In the genomic region with DNA sequence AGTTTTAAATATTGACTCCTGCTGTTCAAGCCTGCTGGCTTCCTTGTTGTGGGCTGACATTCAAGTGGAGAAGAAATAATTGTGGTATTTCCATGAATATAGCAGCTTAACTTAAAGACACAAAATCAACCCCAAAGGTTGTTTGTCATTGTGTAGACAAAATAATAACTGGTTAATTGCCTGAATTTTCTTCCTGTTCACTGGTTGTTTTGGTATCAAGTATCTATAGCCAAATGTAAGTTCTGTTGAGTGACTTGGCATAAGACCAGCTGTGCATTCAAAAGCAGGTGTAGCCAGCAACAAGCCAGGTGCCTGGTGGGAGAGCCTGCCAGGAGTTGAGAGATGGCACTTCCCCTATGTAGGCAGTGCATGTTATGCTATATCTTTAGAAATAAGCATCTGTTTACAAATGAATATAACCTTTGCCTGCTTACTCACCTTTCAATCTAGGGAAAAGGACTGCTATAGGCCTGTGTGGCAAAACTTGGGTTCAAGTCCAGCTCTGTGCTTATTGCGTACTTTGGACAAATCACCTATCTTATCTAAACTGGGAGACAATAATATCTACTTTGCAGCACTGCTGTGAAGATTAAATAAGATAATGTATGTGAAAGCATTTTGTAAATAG, we compare ENCODE assay signal across 1 cellular context.
TF ChIP-seq lines count a peak whose summit lies in the region.

No MANE protein-coding gene starts in this region.

TF ChIP-seq in WTC11, 78 proteins besides CTCF, POLR2A, EP300 and RAD21 (continued from another document):
- TF ChIP-seq, protein P1, sequence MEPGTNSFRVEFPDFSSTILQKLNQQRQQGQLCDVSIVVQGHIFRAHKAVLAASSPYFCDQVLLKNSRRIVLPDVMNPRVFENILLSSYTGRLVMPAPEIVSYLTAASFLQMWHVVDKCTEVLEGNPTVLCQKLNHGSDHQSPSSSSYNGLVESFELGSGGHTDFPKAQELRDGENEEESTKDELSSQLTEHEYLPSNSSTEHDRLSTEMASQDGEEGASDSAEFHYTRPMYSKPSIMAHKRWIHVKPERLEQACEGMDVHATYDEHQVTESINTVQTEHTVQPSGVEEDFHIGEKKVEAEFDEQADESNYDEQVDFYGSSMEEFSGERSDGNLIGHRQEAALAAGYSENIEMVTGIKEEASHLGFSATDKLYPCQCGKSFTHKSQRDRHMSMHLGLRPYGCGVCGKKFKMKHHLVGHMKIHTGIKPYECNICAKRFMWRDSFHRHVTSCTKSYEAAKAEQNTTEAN (CRISPR knock-in tag; IDR thresholded peaks at IDR 0.05) = no peak
- TF ChIP-seq HMGA2 (CRISPR knock-in tag; IDR thresholded peaks at IDR 0.05) (no peak), ZNF671 (CRISPR knock-in tag; IDR thresholded peaks at IDR 0.05) (no peak), CDX4 (CRISPR knock-in tag; IDR thresholded peaks at IDR 0.05; ENCODE audit: borderline replicate concordance) (no peak), AFF4 (CRISPR knock-in tag; IDR thresholded peaks at IDR 0.05; ENCODE audit: borderline replicate concordance) (no peak)
